ENCODE assay signal across 8 cellular contexts in genomic region chr6:1625352-1625773, GRCh38. TPM values are rescaled to one million over a fixed set of nuclear protein-coding genes. Genes with fewer than 3 reads are reported as not detected.
A peak's percentile ranks its signal among the peaks of the same experiment; 100 is the strongest.
DNase-seq lines count a peak whose midpoint lies in the region; ATAC-seq and TF ChIP-seq lines count a peak whose summit lies in the region.

No MANE protein-coding gene starts in this region.

- H3K9me3 ChIP-seq in CD4-positive, alpha-beta T cell (ENCODE audit: control insufficient read depth, low read length) = no peaks in the 10 kb centered on the region

- H3K27ac Mint-ChIP-seq in CD4-positive, alpha-beta T cell = no peak overlapping the region
- H3K27ac Mint-ChIP-seq in WTC11 = no peak overlapping the region
- H3K27ac Mint-ChIP-seq in osteocyte (ENCODE audit: unreplicated experiment) = peak overlapping the region; percentile 97

- peak overlapping the region; percentile 69 for H3K4me3 Mint-ChIP-seq in CD4-positive, alpha-beta T cell
- H3K4me3 Mint-ChIP-seq in WTC11 (peak overlapping the region; percentile 63), osteocyte (ENCODE audit: unreplicated experiment) (peak overlapping the region; percentile 82)

- H3K4me1 Mint-ChIP-seq in CD4-positive, alpha-beta T cell (ENCODE audit: low read depth) = peaks cover 21% of the 10 kb centered on the region
- H3K4me1 Mint-ChIP-seq in WTC11 (peaks cover 28% of the 10 kb centered on the region), osteocyte (ENCODE audit: unreplicated experiment) (peaks cover 74% of the 10 kb centered on the region)

- H3K27me3 ChIP-seq in CD4-positive, alpha-beta T cell (ENCODE audit: control insufficient read depth, insufficient read depth, low read length) = peaks cover 73% of the 10 kb centered on the region

- no peak overlapping the region for H3K27ac ChIP-seq in CD4-positive, alpha-beta T cell (ENCODE audit: low read depth, low read length)

- no peak for TF ChIP-seq CTCF in CD4-positive, alpha-beta T cell (IDR thresholded peaks at IDR 0.05)
- no peak for TF ChIP-seq CTCF in WTC11 (IDR thresholded peaks at IDR 0.05)
- no peak for TF ChIP-seq CTCF in osteocyte (IDR thresholded peaks at IDR 0.05)

- POLR2A ChIA-PET in CD4-positive, alpha-beta T cell (lab: Charles Lee) = interaction anchor here (0.7 to 0.9 kb wide), 2 partner anchors 10 to 413 kb away, joined by 3 read pairs; no protein-coding TSS in a partner anchor
- POLR2A ChIA-PET in WTC11 (lab: Charles Lee) = interaction anchor here (0.5 to 0.6 kb wide), 3 partner anchors 17 to 309 kb away, joined by 3 read pairs; no protein-coding TSS in a partner anchor

- no peak for DNase-seq in CD4-positive, alpha-beta T cell
- DNase-seq in WTC11 (ENCODE audit: low spot score) = no peak
- DNase-seq in fibroblast of peridontal ligament (ENCODE audit: extremely low read depth) = peak; percentile 41
- DNase-seq in osteocyte (ENCODE audit: extremely low spot score, unreplicated experiment) = no peak
- no peak for DNase-seq in NCI-H446 (lab: John Stamatoyannopoulos, UW)
- DNase-seq in effector CD8-positive, alpha-beta T cell (lab: John Stamatoyannopoulos, UW) = no peak
- DNase-seq in NCI-H2081 (lab: John Stamatoyannopoulos, UW) = no peak
- no peak for DNase-seq in SW480 (ENCODE audit: low spot score)

- no peaks in the 10 kb centered on the region for H3K9me3 Mint-ChIP-seq in CD4-positive, alpha-beta T cell
- no peaks in the 10 kb centered on the region for H3K9me3 Mint-ChIP-seq in WTC11
- no peaks in the 10 kb centered on the region for H3K9me3 Mint-ChIP-seq in osteocyte (ENCODE audit: unreplicated experiment)

- peaks cover 81% of the 10 kb centered on the region for H3K27me3 Mint-ChIP-seq in CD4-positive, alpha-beta T cell
- H3K27me3 Mint-ChIP-seq in WTC11 (ENCODE audit: low read depth) (peaks cover 97% of the 10 kb centered on the region), osteocyte (ENCODE audit: unreplicated experiment) (no peaks in the 10 kb centered on the region)

- no peak for ATAC-seq in CD4-positive, alpha-beta T cell (ENCODE audit: poor library complexity)
- ATAC-seq in WTC11 = no peak

- intact Hi-C loops in CD4-positive, alpha-beta T cell (cut with DNase I, micrococcal nuclease) = no loop called here

- CTCF ChIA-PET in CD4-positive, alpha-beta T cell (lab: Charles Lee) = no interaction called here
- CTCF ChIA-PET in WTC11 (lab: Charles Lee) = interaction anchor here (0.6 to 3.5 kb wide), 3 partner anchors 18 to 729 kb away, joined by 3 to 19 read pairs (median 4); no protein-coding TSS in a partner anchor

- H3K36me3 Mint-ChIP-seq in CD4-positive, alpha-beta T cell (ENCODE audit: low read depth) = peaks cover 13% of the 10 kb centered on the region
- H3K36me3 Mint-ChIP-seq in WTC11 = no peaks in the 10 kb centered on the region
- peaks cover 6% of the 10 kb centered on the region for H3K36me3 Mint-ChIP-seq in osteocyte (ENCODE audit: unreplicated experiment)

TF ChIP-seq in WTC11, 78 proteins besides CTCF, POLR2A, EP300 and RAD21 (continues in another document):
- TF ChIP-seq CDX4 (CRISPR knock-in tag; IDR thresholded peaks at IDR 0.05; ENCODE audit: borderline replicate concordance) (no peak), ZNF416 (CRISPR knock-in tag; IDR thresholded peaks at IDR 0.05) (no peak), RELA (CRISPR knock-in tag; IDR thresholded peaks at IDR 0.05; ENCODE audit: borderline replicate concordance) (no peak), ZNF219 (CRISPR knock-in tag; IDR thresholded peaks at IDR 0.05; ENCODE audit: borderline replicate concordance) (no peak), ZNF263 (CRISPR knock-in tag; IDR thresholded peaks at IDR 0.05; ENCODE audit: low read depth) (no peak), ZBTB21 (CRISPR knock-in tag; IDR thresholded peaks at IDR 0.05; ENCODE audit: borderline replicate concordance) (no peak), GTF2I (CRISPR knock-in tag; conservative IDR thresholded peaks at IDR 0.05) (no peak), FOXK1 (CRISPR knock-in tag; IDR thresholded peaks at IDR 0.05) (no peak), NR1H2 (CRISPR knock-in tag; IDR thresholded peaks at IDR 0.05) (no peak), NFYB (CRISPR knock-in tag; conservative IDR thresholded peaks at IDR 0.05; ENCODE audit: low read depth) (no peak), ATF1 (CRISPR knock-in tag; IDR thresholded peaks at IDR 0.05) (no peak), ETV6 (CRISPR knock-in tag; IDR thresholded peaks at IDR 0.05) (no peak), CREB1 (CRISPR knock-in tag; IDR thresholded peaks at IDR 0.05) (no peak), KAT7 (CRISPR knock-in tag; IDR thresholded peaks at IDR 0.05; ENCODE audit: borderline replicate concordance) (no peak)
- TF ChIP-seq, protein P1, sequence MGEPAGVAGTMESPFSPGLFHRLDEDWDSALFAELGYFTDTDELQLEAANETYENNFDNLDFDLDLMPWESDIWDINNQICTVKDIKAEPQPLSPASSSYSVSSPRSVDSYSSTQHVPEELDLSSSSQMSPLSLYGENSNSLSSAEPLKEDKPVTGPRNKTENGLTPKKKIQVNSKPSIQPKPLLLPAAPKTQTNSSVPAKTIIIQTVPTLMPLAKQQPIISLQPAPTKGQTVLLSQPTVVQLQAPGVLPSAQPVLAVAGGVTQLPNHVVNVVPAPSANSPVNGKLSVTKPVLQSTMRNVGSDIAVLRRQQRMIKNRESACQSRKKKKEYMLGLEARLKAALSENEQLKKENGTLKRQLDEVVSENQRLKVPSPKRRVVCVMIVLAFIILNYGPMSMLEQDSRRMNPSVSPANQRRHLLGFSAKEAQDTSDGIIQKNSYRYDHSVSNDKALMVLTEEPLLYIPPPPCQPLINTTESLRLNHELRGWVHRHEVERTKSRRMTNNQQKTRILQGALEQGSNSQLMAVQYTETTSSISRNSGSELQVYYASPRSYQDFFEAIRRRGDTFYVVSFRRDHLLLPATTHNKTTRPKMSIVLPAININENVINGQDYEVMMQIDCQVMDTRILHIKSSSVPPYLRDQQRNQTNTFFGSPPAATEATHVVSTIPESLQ (CRISPR knock-in tag; IDR thresholded peaks at IDR 0.05) = no peak
- TF ChIP-seq, protein P2, sequence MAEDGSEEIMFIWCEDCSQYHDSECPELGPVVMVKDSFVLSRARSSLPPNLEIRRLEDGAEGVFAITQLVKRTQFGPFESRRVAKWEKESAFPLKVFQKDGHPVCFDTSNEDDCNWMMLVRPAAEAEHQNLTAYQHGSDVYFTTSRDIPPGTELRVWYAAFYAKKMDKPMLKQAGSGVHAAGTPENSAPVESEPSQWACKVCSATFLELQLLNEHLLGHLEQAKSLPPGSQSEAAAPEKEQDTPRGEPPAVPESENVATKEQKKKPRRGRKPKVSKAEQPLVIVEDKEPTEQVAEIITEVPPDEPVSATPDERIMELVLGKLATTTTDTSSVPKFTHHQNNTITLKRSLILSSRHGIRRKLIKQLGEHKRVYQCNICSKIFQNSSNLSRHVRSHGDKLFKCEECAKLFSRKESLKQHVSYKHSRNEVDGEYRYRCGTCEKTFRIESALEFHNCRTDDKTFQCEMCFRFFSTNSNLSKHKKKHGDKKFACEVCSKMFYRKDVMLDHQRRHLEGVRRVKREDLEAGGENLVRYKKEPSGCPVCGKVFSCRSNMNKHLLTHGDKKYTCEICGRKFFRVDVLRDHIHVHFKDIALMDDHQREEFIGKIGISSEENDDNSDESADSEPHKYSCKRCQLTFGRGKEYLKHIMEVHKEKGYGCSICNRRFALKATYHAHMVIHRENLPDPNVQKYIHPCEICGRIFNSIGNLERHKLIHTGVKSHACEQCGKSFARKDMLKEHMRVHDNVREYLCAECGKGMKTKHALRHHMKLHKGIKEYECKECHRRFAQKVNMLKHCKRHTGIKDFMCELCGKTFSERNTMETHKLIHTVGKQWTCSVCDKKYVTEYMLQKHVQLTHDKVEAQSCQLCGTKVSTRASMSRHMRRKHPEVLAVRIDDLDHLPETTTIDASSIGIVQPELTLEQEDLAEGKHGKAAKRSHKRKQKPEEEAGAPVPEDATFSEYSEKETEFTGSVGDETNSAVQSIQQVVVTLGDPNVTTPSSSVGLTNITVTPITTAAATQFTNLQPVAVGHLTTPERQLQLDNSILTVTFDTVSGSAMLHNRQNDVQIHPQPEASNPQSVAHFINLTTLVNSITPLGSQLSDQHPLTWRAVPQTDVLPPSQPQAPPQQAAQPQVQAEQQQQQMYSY (CRISPR knock-in tag; IDR thresholded peaks at IDR 0.05) = no peak
- TF ChIP-seq, protein P3, sequence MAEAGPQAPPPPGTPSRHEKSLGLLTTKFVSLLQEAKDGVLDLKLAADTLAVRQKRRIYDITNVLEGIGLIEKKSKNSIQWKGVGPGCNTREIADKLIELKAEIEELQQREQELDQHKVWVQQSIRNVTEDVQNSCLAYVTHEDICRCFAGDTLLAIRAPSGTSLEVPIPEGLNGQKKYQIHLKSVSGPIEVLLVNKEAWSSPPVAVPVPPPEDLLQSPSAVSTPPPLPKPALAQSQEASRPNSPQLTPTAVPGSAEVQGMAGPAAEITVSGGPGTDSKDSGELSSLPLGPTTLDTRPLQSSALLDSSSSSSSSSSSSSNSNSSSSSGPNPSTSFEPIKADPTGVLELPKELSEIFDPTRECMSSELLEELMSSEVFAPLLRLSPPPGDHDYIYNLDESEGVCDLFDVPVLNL (CRISPR knock-in tag; IDR thresholded peaks at IDR 0.05; ENCODE audit: borderline replicate concordance, low read depth) = no peak

RNA-seq across cellular contexts. Expression of gene FOXC1, which starts 15.6 kb away (rescaled TPM):
- total RNA-seq in CD4-positive, alpha-beta T cell = not detected
- total RNA-seq in WTC11 (2021) (6.1 to 10.7 TPM (median 7.2 TPM) in 3 replicates), osteocyte (106 and 108 TPM in 2 replicates)
